ENCODE assay signal across 12 cellular contexts in genomic region chr12:68067762-68068376, GRCh38.
DNase-seq lines count a peak whose midpoint lies in the region; ATAC-seq and TF ChIP-seq lines count a peak whose summit lies in the region.
"Had no signal": no experiment of that assay in that cellular context is flagged by ENCODE, and none has a peak within 500 bp of the region (broad histone marks: within the 10 kb centered on the region; RNA-seq: fewer than 3 reads in every experiment).

No MANE protein-coding gene starts in this region.

- H2AFZ ChIP-seq in OCI-LY3 (ENCODE audit: low read depth, low read length) = no peak overlapping the region

- H3K4me1 ChIP-seq in OCI-LY3 (ENCODE audit: low read length) = 0 out of 2 replicates have a peak, but pooled peaks cover 4% of the 10 kb centered on the region
- H3K4me1 ChIP-seq: esophagus squamous epithelium, lower lobe of right lung, sigmoid colon had no signal

- no peaks in the 10 kb centered on the region for H3K79me2 ChIP-seq in OCI-LY3 (ENCODE audit: low read length)

- H4K20me1 ChIP-seq in OCI-LY3 (ENCODE audit: insufficient read depth, low read length) = no peaks in the 10 kb centered on the region

- H3K4me3 ChIP-seq in AG04450 (ENCODE audit: low read depth, low read length) = no peak overlapping the region
- no peak overlapping the region for H3K4me3 ChIP-seq in OCI-LY3 (ENCODE audit: low read length)
- H3K4me3 ChIP-seq in epithelial cell of proximal tubule (ENCODE audit: low read depth, low read length) = no peak overlapping the region
- H3K4me3 ChIP-seq: esophagus squamous epithelium, lower lobe of right lung, sigmoid colon had no signal

- no peak for ATAC-seq in GM21723 (IDR thresholded peaks at IDR 0.05; ENCODE audit: unreplicated experiment)
- no peak for ATAC-seq in HG02852 (IDR thresholded peaks at IDR 0.05; ENCODE audit: unreplicated experiment)

- no peak overlapping the region; the same call in 1 of the 2 replicates for H3K4me2 ChIP-seq in OCI-LY3 (ENCODE audit: low read length)

- POLR2A ChIA-PET in AG04450 (lab: Yijun Ruan, JAX) = no interaction called here

- TF ChIP-seq CTCF in AG04450 (IDR thresholded peaks at IDR 0.05; ENCODE audit: low read depth, low read length) (peak; percentile 42), GM10266 (IDR thresholded peaks at IDR 0.05; ENCODE audit: control insufficient read depth, insufficient read depth, low read depth, missing control alignments) (peak; percentile 8), OCI-LY3 (IDR thresholded peaks at IDR 0.05; ENCODE audit: low read depth, low read length) (peak; percentile 66), epithelial cell of proximal tubule (conservative IDR thresholded peaks at IDR 0.05; ENCODE audit: low read depth, low read length) (peak; percentile 62)

- H3K36me3 ChIP-seq in OCI-LY3 (replicated peaks; ENCODE audit: low read depth, low read length) = no peaks in the 10 kb centered on the region
- H3K36me3 ChIP-seq: esophagus squamous epithelium, lower lobe of right lung, sigmoid colon had no signal

- no peak overlapping the region for H3K9ac ChIP-seq in OCI-LY3 (ENCODE audit: low read length)

- H3K27me3 ChIP-seq in AG04450 (ENCODE audit: control insufficient read depth, insufficient read depth, low read length) = peaks cover 2% of the 10 kb centered on the region
- H3K27me3 ChIP-seq in OCI-LY3 (ENCODE audit: low read depth, low read length) = no peaks in the 10 kb centered on the region
- H3K27me3 ChIP-seq: esophagus squamous epithelium, sigmoid colon had no signal

- H3K27ac ChIP-seq in AG04450 (ENCODE audit: low read depth, low read length) (no peak overlapping the region), OCI-LY3 (ENCODE audit: low read length) (no peak overlapping the region)
- H3K27ac ChIP-seq: esophagus squamous epithelium, lower lobe of right lung, sigmoid colon had no signal

- CTCF ChIA-PET in AG04450 (lab: Charles Lee) = interaction anchor here (1.1 kb wide), 1 partner anchor 27 kb away, joined by 4 read pairs; no protein-coding TSS in a partner anchor

- H3K9me3 ChIP-seq in AG04450 (ENCODE audit: control insufficient read depth, insufficient read depth, low read length) (no peaks in the 10 kb centered on the region), OCI-LY3 (ENCODE audit: insufficient read depth, low read length) (no peaks in the 10 kb centered on the region)

- DNase-seq in AG04450 (ENCODE audit: low read depth, low spot score) = no peak
- no peak for DNase-seq in GM10266 (ENCODE audit: extremely low spot score)
- DNase-seq in epithelial cell of proximal tubule (ENCODE audit: low read depth) = no peak
- DNase-seq in GDM1 (lab: John Stamatoyannopoulos, UW) = no peak
- no peak for DNase-seq in stimulated activated CD4-positive, alpha-beta T cell treated with anti-CD3 and anti-CD28 coated beads, Interleukin-1b, Interleukin-23, amount 100 ng/mL, for 48 hours
- DNase-seq: esophagus squamous epithelium; lower lobe of right lung; NK-92 treated with Interleukin-12 subunit alpha and Interleukin-12 subunit beta, amount 100 ng/mL, for 24 hours; sigmoid colon had no signal

Comparison
In these comparisons a context has a peak if more than half of its experiments do, and no peak if none do; other contexts are left out.
1. CTCF ChIP-seq: peak in every context shown above with its lines; median percentile 66 in OCI-LY3; 62 in epithelial cell of proximal tubule; 42 in AG04450; 8 in GM10266.